16 cellular contexts compared by ENCODE assay signal in the genomic region with DNA sequence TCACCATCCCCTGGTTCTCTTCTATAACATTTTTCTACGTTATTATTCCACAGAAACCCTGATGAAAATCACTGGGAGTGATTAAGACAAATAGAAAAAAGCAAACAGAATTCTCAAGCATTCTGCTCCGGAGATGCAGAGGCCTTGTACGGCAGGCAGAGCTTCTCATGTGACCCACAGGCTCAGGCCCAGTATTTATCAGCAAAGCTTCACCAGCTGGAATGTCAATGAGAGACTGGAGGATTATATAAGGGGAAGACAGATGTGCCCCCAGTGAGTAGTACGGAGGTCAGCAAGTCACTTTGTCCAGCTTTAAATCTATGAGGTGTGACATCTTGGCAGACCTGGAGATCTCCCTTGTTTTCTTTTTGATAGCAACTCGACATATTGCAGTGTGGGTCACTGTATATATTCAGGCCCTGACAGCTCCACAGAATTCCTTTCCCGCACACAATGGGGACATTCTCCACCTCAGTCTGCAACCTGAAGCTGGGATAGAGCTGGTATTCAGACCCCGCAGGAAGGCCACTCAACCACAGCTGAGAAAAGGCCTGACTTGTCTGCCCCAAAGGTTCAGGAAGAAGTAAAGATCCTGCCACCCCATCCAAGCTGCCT.
DNase-seq lines count a peak whose midpoint lies in the region; ATAC-seq and TF ChIP-seq lines count a peak whose summit lies in the region.
"Had no signal": no experiment of that assay in that cellular context is flagged by ENCODE, and none has a peak within 500 bp of the region (broad histone marks: within the 10 kb centered on the region; RNA-seq: fewer than 3 reads in every experiment).

No MANE protein-coding gene starts in this region.

- DNase-seq in AG04450 (ENCODE audit: low read depth, low spot score) = no peak
- peak; percentile 15 for DNase-seq in NCI-H82 treated with DMSO at 0.1 percent for 48 hours (lab: John Stamatoyannopoulos, UW; ENCODE audit: unreplicated experiment)
- peak; percentile 32 for DNase-seq in hepatocyte (ENCODE audit: low spot score)
- DNase-seq in pons (ENCODE audit: low spot score) = peak; percentile 16
- DNase-seq in UCSD-AML1 (lab: John Stamatoyannopoulos, UW; ENCODE audit: unreplicated experiment) = no peak
- no peak for DNase-seq in activated CD8-positive, alpha-beta memory T cell treated with anti-CD3 and anti-CD28 coated beads for 24 hours
- DNase-seq in NCI-H2081 treated with DMSO at 0.1 percent for 48 hours (lab: John Stamatoyannopoulos, UW) = no peak
- no peak for DNase-seq in natural killer cell treated with Interleukin-12 subunit alpha and Interleukin-12 subunit beta and Interleukin-15 and Interleukin-18, amount 100 ng/mL, for 72 hours (ENCODE audit: low spot score)
- DNase-seq: CD4-positive, alpha-beta T cell; NCI-H1436 treated with DMSO at 0.1 percent for 48 hours; NCI-H2227 treated with DMSO at 0.1 percent for 48 hours; PC-3 had no signal

- no peak overlapping the region for H2AFZ ChIP-seq in hepatocyte

- no peaks in the 10 kb centered on the region for H3K4me1 Mint-ChIP-seq in natural killer cell treated with Interleukin-12 subunit alpha and Interleukin-12 subunit beta and Interleukin-15 and Interleukin-18, amount 100 ng/mL, for 72 hours (ENCODE audit: low read depth in 2 of 2)
- H3K4me1 Mint-ChIP-seq: B cell had no signal

- H3K27me3 ChIP-seq in AG04450 (ENCODE audit: control insufficient read depth, insufficient read depth, low read length) (no peaks in the 10 kb centered on the region), hepatocyte (no peaks in the 10 kb centered on the region)

- H3K27me3 Mint-ChIP-seq in natural killer cell treated with Interleukin-12 subunit alpha and Interleukin-12 subunit beta and Interleukin-15 and Interleukin-18, amount 100 ng/mL, for 72 hours = no peaks in the 10 kb centered on the region
- H3K27me3 Mint-ChIP-seq: CD4-positive, alpha-beta T cell had no signal

- no peaks in the 10 kb centered on the region for H3K9me2 ChIP-seq in hepatocyte (replicated peaks; ENCODE audit: insufficient read depth)

- 35% methylated on average over 7 of the region's 7 CpGs for WGBS in hepatocyte (ENCODE audit: low lambda C conversion rate, missing lambda C conversion rate)

- no peaks in the 10 kb centered on the region for H3K79me2 ChIP-seq in hepatocyte

- POLR2A ChIA-PET in AG04450 (lab: Yijun Ruan, JAX) = no interaction called here

- H3K4me3 Mint-ChIP-seq in natural killer cell treated with Interleukin-12 subunit alpha and Interleukin-12 subunit beta and Interleukin-15 and Interleukin-18, amount 100 ng/mL, for 72 hours = no peak overlapping the region
- H3K4me3 Mint-ChIP-seq: B cell; CD4-positive, alpha-beta T cell had no signal

- H3K9me3 ChIP-seq in AG04450 (ENCODE audit: control insufficient read depth, insufficient read depth, low read length) (no peaks in the 10 kb centered on the region), hepatocyte (ENCODE audit: low read depth) (no peaks in the 10 kb centered on the region)

- CTCF ChIA-PET in AG04450 (lab: Charles Lee) = interaction anchor here (0.6 kb wide), 1 partner anchor 55 kb away, joined by 3 read pairs; no protein-coding TSS in a partner anchor

- no peak overlapping the region for H3K27ac Mint-ChIP-seq in natural killer cell treated with Interleukin-12 subunit alpha and Interleukin-12 subunit beta and Interleukin-15 and Interleukin-18, amount 100 ng/mL, for 72 hours
- H3K27ac Mint-ChIP-seq: B cell; CD4-positive, alpha-beta T cell had no signal

- TF ChIP-seq CTCF in AG04450 (IDR thresholded peaks at IDR 0.05; ENCODE audit: low read depth, low read length) (no peak), hepatocyte (IDR thresholded peaks at IDR 0.05; ENCODE audit: poor library complexity) (no peak)

- H3K4me3 ChIP-seq in AG04450 (ENCODE audit: low read depth, low read length) (no peak overlapping the region), hepatocyte (no peak overlapping the region)
- H3K4me3 ChIP-seq: GM12878, K562 had no signal

- no peaks in the 10 kb centered on the region for H3K9me3 Mint-ChIP-seq in natural killer cell treated with Interleukin-12 subunit alpha and Interleukin-12 subunit beta and Interleukin-15 and Interleukin-18, amount 100 ng/mL, for 72 hours
- H3K9me3 Mint-ChIP-seq: CD4-positive, alpha-beta T cell had no signal

- no peaks in the 10 kb centered on the region for H4K20me1 ChIP-seq in hepatocyte (ENCODE audit: insufficient read depth, poor library complexity, severe bottlenecking)

- no peaks in the 10 kb centered on the region for H3K36me3 Mint-ChIP-seq in natural killer cell treated with Interleukin-12 subunit alpha and Interleukin-12 subunit beta and Interleukin-15 and Interleukin-18, amount 100 ng/mL, for 72 hours

- H3K4me1 ChIP-seq in hepatocyte (ENCODE audit: insufficient read depth) = peaks cover 5% of the 10 kb centered on the region

- no peak overlapping the region for H3K4me2 ChIP-seq in hepatocyte

- ATAC-seq in natural killer cell treated with Interleukin-12 subunit alpha and Interleukin-12 subunit beta and Interleukin-15 and Interleukin-18, amount 100 ng/mL, for 72 hours = no peak
- ATAC-seq: GM12878, HCT116, K562, PC-3 had no signal

- H3K27ac ChIP-seq in AG04450 (ENCODE audit: low read depth, low read length) = peak overlapping the region; percentile 21
- H3K27ac ChIP-seq in hepatocyte = no peak overlapping the region

- H3K36me3 ChIP-seq in hepatocyte (replicated peaks; ENCODE audit: insufficient read depth, low read depth) = no peaks in the 10 kb centered on the region

Comparison
In these comparisons a context has a peak if more than half of its experiments do, and no peak if none do; other contexts are left out.
1. DNase-seq: peak in NCI-H82 treated with DMSO at 0.1 percent for 48 hours (single experiment), hepatocyte (single experiment) and pons (single experiment); none in AG04450 (single experiment), UCSD-AML1 (single experiment), activated CD8-positive, alpha-beta memory T cell treated with anti-CD3 and anti-CD28 coated beads for 24 hours (single experiment), NCI-H2081 treated with DMSO at 0.1 percent for 48 hours (single experiment) and natural killer cell treated with Interleukin-12 subunit alpha and Interleukin-12 subunit beta and Interleukin-15 and Interleukin-18, amount 100 ng/mL, for 72 hours (single experiment).